19 cellular contexts compared by ENCODE assay signal in genomic region chr9:134860510-134860909, GRCh38. TPM values are rescaled to one million over a fixed set of nuclear protein-coding genes. Genes with fewer than 3 reads are reported as not detected.
DNase-seq lines count a peak whose midpoint lies in the region; ATAC-seq and TF ChIP-seq lines count a peak whose summit lies in the region.
"Had no signal": no experiment of that assay in that cellular context is flagged by ENCODE, and none has a peak within 500 bp of the region (broad histone marks: within the 10 kb centered on the region; RNA-seq: fewer than 3 reads in every experiment).

No MANE protein-coding gene starts in this region.

- H3K36me3 ChIP-seq in right lobe of liver (no peaks in the 10 kb centered on the region), spleen (no peaks in the 10 kb centered on the region), gastrocnemius medialis (no peaks in the 10 kb centered on the region)

- peak; percentile 34 to 53 (median 48) for ATAC-seq in right lobe of liver
- ATAC-seq in HG02870 (IDR thresholded peaks at IDR 0.05; ENCODE audit: unreplicated experiment) = no peak
- no peak for ATAC-seq in gastrocnemius medialis

- intact Hi-C loops in right lobe of liver (cut with DNase I) (no loop called here), spleen (cut with DNase I; ENCODE audit: low total_unique reads) (no loop called here), gastrocnemius medialis (cut with DNase I; ENCODE audit: low total_unique reads) (no loop called here)

- H3K4me3 ChIP-seq in right lobe of liver (no peak overlapping the region), spleen (no peak overlapping the region), gastrocnemius medialis (no peak overlapping the region)
- H3K4me3 ChIP-seq: GM23248 had no signal

- H3K27me3 Mint-ChIP-seq in chondrocyte (ENCODE audit: low read depth) = no peaks in the 10 kb centered on the region

- peak overlapping the region; percentile 45 for H3K27ac Mint-ChIP-seq in chondrocyte (ENCODE audit: unreplicated experiment)
- H3K27ac Mint-ChIP-seq: CD4-positive, alpha-beta T cell; IgD-negative memory B cell had no signal

- no peak overlapping the region for H3K4me3 Mint-ChIP-seq in chondrocyte (ENCODE audit: unreplicated experiment)
- H3K4me3 Mint-ChIP-seq: CD4-positive, alpha-beta T cell; IgD-negative memory B cell had no signal

- TF ChIP-seq CTCF in chondrocyte (IDR thresholded peaks at IDR 0.05) = no peak
- TF ChIP-seq CTCF in right lobe of liver (IDR thresholded peaks at IDR 0.05) = no peak
- no peak for TF ChIP-seq CTCF in spleen (IDR thresholded peaks at IDR 0.05 in 8 of 11, conservative IDR thresholded peaks at IDR 0.05 in 3 of 11)
- no peak for TF ChIP-seq CTCF in gastrocnemius medialis (IDR thresholded peaks at IDR 0.05 in 4 of 5, conservative IDR thresholded peaks at IDR 0.05 in 1 of 5)

- peaks cover 12% of the 10 kb centered on the region for H3K4me1 Mint-ChIP-seq in chondrocyte (ENCODE audit: low read depth)
- H3K4me1 Mint-ChIP-seq: IgD-negative memory B cell had no signal

- peak overlapping the region in 1 of 3 donors; percentile 56 for H3K27ac ChIP-seq in right lobe of liver
- peak overlapping the region; percentile 19 to 79 (median 59) for H3K27ac ChIP-seq in spleen
- H3K27ac ChIP-seq in gastrocnemius medialis = no peak overlapping the region
- H3K27ac ChIP-seq: C4-2B, GM23248 had no signal

- in situ Hi-C loops in gastrocnemius medialis (cut with MboI; ENCODE audit: low sequenced_read_pairs in 4 of 4) = no loop called here

- no peak for DNase-seq in chondrocyte (ENCODE audit: low spot score)
- DNase-seq in right lobe of liver = peak in 1 of 3 donors; percentile 44
- no peak for DNase-seq in spleen
- no peak for DNase-seq in NCI-H2171 (lab: John Stamatoyannopoulos, UW)
- no peak for DNase-seq in erythroblast (lab: John Stamatoyannopoulos, UW)
- DNase-seq in gastrocnemius medialis = no peak
- DNase-seq: ACHN; CD4-positive, alpha-beta T cell; DMS153; DMS79; GDM1; GM23248; HCEC 1CT had no signal

- H3K4me1 ChIP-seq in right lobe of liver (no peaks in the 10 kb centered on the region), spleen (peaks cover 0 to 9% (median 0%) of the 10 kb centered on the region in 6 donors), gastrocnemius medialis (peaks cover 0 to 4% of the 10 kb centered on the region in 2 donors)

- H3K9me3 ChIP-seq in right lobe of liver (no peaks in the 10 kb centered on the region), spleen (peaks cover 0 to 3% (median 0%) of the 10 kb centered on the region in 8 donors), gastrocnemius medialis (no peaks in the 10 kb centered on the region)

- H3K9me3 Mint-ChIP-seq in chondrocyte (ENCODE audit: low read depth) = peaks cover 50% of the 10 kb centered on the region

- peaks cover 13% of the 10 kb centered on the region for H3K36me3 Mint-ChIP-seq in chondrocyte (ENCODE audit: low read depth)
- H3K36me3 Mint-ChIP-seq: IgD-negative memory B cell had no signal

- TF ChIP-seq POLR2A in right lobe of liver (IDR thresholded peaks at IDR 0.05) = no peak
- TF ChIP-seq POLR2A in spleen (IDR thresholded peaks at IDR 0.05) = no peak
- no peak for TF ChIP-seq POLR2A in erythroblast (IDR thresholded peaks at IDR 0.05; ENCODE audit: low read length)
- no peak for TF ChIP-seq POLR2A in gastrocnemius medialis (IDR thresholded peaks at IDR 0.05)

- 56% methylated on average over 11 of the region's 13 CpGs for WGBS in right lobe of liver (ENCODE audit: insufficient coverage, low coverage, low lambda C conversion rate, missing lambda C conversion rate)
- WGBS in spleen, 5 donors = 69 to 80% (median 77%) methylated on average over 13 of the region's 13 CpGs

- H3K27me3 ChIP-seq in right lobe of liver (no peaks in the 10 kb centered on the region), spleen (replicated peaks in 1 of 7) (peaks cover 0 to 32% (median 0%) of the 10 kb centered on the region in 7 donors), gastrocnemius medialis (peaks cover 0 to 13% (median 9%) of the 10 kb centered on the region in 3 donors)

RNA-seq across cellular contexts. Expression of gene FCN2, which starts 20.1 kb away (rescaled TPM):
- total RNA-seq in chondrocyte (not detected in 3 replicates), right lobe of liver (100 to 1,000 TPM in 1 of 6 experiments, 10 to 100 TPM in 5; 46.6 to 116 (median 77.3) TPM), spleen (1 to 10 TPM in 4 of 7 donors, under 1 TPM in 2, not detected in 1; 0.65 to 7.6 (median 1.9) TPM), gastrocnemius medialis (not detected)
- polyA plus RNA-seq in spleen = 1 to 10 TPM in 2 of 3 donors, under 1 TPM in 1; 0.38 to 3.7 (median 1.0) TPM
- total RNA-seq: CD4-positive, alpha-beta T cell; Daoy; GM23248; H4 had no signal
- polyA plus RNA-seq: BJ, GM23248, IgD-negative memory B cell had no signal

RNA-seq across cellular contexts. Expression of gene FCN1, which starts 57.2 kb away (rescaled TPM):
- total RNA-seq in chondrocyte = not detected in 3 replicates
- 1 to 10 TPM in 5 of 6 experiments, under 1 TPM in 1; 0.68 to 5.3 (median 1.7) TPM for total RNA-seq in right lobe of liver
- 100 to 1,000 TPM in 3 of 7 donors, 10 to 100 TPM in 4; 33.1 to 209 (median 77.5) TPM for total RNA-seq in spleen
- 10 to 100 TPM in 2 of 3 donors, 1 to 10 TPM in 1; 5.2 to 30.0 (median 21.9) TPM for polyA plus RNA-seq in spleen
- 1 to 10 TPM in 2 of 4 donors, under 1 TPM in 2; 0.46 to 3.4 (median 1.6) TPM for total RNA-seq in gastrocnemius medialis
- total RNA-seq: Daoy, GM23248, H4 had no signal
- polyA plus RNA-seq: BJ, GM23248 had no signal

Comparison
In these comparisons a context has a peak if more than half of its experiments do, and no peak if none do; other contexts are left out.
1. ATAC-seq: peak in right lobe of liver (4 of 4); none in HG02870 (single experiment) and gastrocnemius medialis (0 of 2).
2. H3K27ac ChIP-seq: peak in spleen (8 of 8); none in gastrocnemius medialis (0 of 4).
3. RNA of gene FCN2, which starts 20.1 kb away (total RNA-seq): 46.6 to 116 TPM in right lobe of liver; 0.65 to 7.6 TPM in spleen, not detected in chondrocyte and not detected in gastrocnemius medialis; every median in the first group is over 4 times any median in the second.
4. RNA of gene FCN1, which starts 57.2 kb away (total RNA-seq): 33.1 to 209 TPM in spleen; 0.46 to 3.4 TPM in gastrocnemius medialis, 0.68 to 5.3 TPM in right lobe of liver and not detected in chondrocyte; every median in the first group is over 4 times any median in the second.